ENCODE assay signal across 1 cellular context in genomic region chr3:33658971-33659848, GRCh38.
TF ChIP-seq lines count a peak whose summit lies in the region.

No MANE protein-coding gene starts in this region.

TF ChIP-seq in K562, 482 proteins besides CTCF, POLR2A, EP300 and RAD21 (continued from another document and continues in another):
- TF ChIP-seq, protein P1, sequence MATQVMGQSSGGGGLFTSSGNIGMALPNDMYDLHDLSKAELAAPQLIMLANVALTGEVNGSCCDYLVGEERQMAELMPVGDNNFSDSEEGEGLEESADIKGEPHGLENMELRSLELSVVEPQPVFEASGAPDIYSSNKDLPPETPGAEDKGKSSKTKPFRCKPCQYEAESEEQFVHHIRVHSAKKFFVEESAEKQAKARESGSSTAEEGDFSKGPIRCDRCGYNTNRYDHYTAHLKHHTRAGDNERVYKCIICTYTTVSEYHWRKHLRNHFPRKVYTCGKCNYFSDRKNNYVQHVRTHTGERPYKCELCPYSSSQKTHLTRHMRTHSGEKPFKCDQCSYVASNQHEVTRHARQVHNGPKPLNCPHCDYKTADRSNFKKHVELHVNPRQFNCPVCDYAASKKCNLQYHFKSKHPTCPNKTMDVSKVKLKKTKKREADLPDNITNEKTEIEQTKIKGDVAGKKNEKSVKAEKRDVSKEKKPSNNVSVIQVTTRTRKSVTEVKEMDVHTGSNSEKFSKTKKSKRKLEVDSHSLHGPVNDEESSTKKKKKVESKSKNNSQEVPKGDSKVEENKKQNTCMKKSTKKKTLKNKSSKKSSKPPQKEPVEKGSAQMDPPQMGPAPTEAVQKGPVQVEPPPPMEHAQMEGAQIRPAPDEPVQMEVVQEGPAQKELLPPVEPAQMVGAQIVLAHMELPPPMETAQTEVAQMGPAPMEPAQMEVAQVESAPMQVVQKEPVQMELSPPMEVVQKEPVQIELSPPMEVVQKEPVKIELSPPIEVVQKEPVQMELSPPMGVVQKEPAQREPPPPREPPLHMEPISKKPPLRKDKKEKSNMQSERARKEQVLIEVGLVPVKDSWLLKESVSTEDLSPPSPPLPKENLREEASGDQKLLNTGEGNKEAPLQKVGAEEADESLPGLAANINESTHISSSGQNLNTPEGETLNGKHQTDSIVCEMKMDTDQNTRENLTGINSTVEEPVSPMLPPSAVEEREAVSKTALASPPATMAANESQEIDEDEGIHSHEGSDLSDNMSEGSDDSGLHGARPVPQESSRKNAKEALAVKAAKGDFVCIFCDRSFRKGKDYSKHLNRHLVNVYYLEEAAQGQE (CRISPR knock-in tag; IDR thresholded peaks at IDR 0.05; ENCODE audit: low read depth) = 0 out of 2 replicates have a peak, but pooled peaks have one; percentile 52
- peak; percentile 6 to 64; a peak in 3 of 4 replicates for TF ChIP-seq FOXA3 (CRISPR knock-in tag; conservative IDR thresholded peaks at IDR 0.05 in 1 of 2, IDR thresholded peaks at IDR 0.05 in 1 of 2)
- TF ChIP-seq FOXK2 (conservative IDR thresholded peaks at IDR 0.05 in 1 of 2, IDR thresholded peaks at IDR 0.05 in 1 of 2; ENCODE audit: low read depth in 2 of 2) = peak; percentile 89 to 91
- peak; percentile 53; the same call in 1 of the 2 replicates for TF ChIP-seq SP1 (CRISPR knock-in tag; IDR thresholded peaks at IDR 0.05)
- no peak for TF ChIP-seq MIER1 (IDR thresholded peaks at IDR 0.05; ENCODE audit: low read depth)
- TF ChIP-seq SMAD4 (CRISPR knock-in tag; conservative IDR thresholded peaks at IDR 0.05) = 0 out of 2 replicates have a peak, but pooled peaks have one; percentile 49
- no peak for TF ChIP-seq SRSF3 (IDR thresholded peaks at IDR 0.05; ENCODE audit: insufficient read depth, low read length)
- peak; percentile 93 to 95 for TF ChIP-seq MNT (conservative IDR thresholded peaks at IDR 0.05)
- TF ChIP-seq RFX5 (IDR thresholded peaks at IDR 0.05; ENCODE audit: low read depth, low read length) = no peak
- peak; percentile 82; the same call in 1 of the 2 replicates for TF ChIP-seq NBN (IDR thresholded peaks at IDR 0.05; ENCODE audit: low read depth)
- no peak for TF ChIP-seq GTF2F1 (IDR thresholded peaks at IDR 0.05; ENCODE audit: low read depth, low read length)
- TF ChIP-seq PML (IDR thresholded peaks at IDR 0.05; ENCODE audit: low read length) = no peak
- 0 out of 2 replicates have a peak, but pooled peaks have one; percentile 27 for TF ChIP-seq PYGO2 (tag; IDR thresholded peaks at IDR 0.05)
- peak; percentile 25; the same call in 1 of the 2 replicates for TF ChIP-seq SOX6 (IDR thresholded peaks at IDR 0.05)
- TF ChIP-seq DACH1 (IDR thresholded peaks at IDR 0.05; ENCODE audit: partially characterized antibody) = peak; percentile 88
- TF ChIP-seq TFAP4 (CRISPR knock-in tag; IDR thresholded peaks at IDR 0.05; ENCODE audit: borderline replicate concordance) = peak; percentile 96
- no peak for TF ChIP-seq NUFIP1 (IDR thresholded peaks at IDR 0.05; ENCODE audit: partially characterized antibody)
- TF ChIP-seq KLF10 (CRISPR knock-in tag; IDR thresholded peaks at IDR 0.05) = no peak
- TF ChIP-seq TAL1 (IDR thresholded peaks at IDR 0.05) = peak; percentile 24; the same call in 1 of the 2 replicates
- TF ChIP-seq, protein P2, sequence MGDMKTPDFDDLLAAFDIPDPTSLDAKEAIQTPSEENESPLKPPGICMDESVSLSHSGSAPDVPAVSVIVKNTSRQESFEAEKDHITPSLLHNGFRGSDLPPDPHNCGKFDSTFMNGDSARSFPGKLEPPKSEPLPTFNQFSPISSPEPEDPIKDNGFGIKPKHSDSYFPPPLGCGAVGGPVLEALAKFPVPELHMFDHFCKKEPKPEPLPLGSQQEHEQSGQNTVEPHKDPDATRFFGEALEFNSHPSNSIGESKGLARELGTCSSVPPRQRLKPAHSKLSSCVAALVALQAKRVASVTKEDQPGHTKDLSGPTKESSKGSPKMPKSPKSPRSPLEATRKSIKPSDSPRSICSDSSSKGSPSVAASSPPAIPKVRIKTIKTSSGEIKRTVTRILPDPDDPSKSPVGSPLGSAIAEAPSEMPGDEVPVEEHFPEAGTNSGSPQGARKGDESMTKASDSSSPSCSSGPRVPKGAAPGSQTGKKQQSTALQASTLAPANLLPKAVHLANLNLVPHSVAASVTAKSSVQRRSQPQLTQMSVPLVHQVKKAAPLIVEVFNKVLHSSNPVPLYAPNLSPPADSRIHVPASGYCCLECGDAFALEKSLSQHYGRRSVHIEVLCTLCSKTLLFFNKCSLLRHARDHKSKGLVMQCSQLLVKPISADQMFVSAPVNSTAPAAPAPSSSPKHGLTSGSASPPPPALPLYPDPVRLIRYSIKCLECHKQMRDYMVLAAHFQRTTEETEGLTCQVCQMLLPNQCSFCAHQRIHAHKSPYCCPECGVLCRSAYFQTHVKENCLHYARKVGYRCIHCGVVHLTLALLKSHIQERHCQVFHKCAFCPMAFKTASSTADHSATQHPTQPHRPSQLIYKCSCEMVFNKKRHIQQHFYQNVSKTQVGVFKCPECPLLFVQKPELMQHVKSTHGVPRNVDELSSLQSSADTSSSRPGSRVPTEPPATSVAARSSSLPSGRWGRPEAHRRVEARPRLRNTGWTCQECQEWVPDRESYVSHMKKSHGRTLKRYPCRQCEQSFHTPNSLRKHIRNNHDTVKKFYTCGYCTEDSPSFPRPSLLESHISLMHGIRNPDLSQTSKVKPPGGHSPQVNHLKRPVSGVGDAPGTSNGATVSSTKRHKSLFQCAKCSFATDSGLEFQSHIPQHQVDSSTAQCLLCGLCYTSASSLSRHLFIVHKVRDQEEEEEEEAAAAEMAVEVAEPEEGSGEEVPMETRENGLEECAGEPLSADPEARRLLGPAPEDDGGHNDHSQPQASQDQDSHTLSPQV (IDR thresholded peaks at IDR 0.05) = no peak
- TF ChIP-seq SP2 (IDR thresholded peaks at IDR 0.05; ENCODE audit: extremely low read depth, low read depth, low read length, poor library complexity, severe bottlenecking) = no peak
- no peak for TF ChIP-seq TCF7 (IDR thresholded peaks at IDR 0.05; ENCODE audit: borderline replicate concordance)
- TF ChIP-seq E4F1 (CRISPR knock-in tag; IDR thresholded peaks at IDR 0.05; ENCODE audit: borderline replicate concordance) = peak; percentile 83
- TF ChIP-seq ZNF785 (CRISPR knock-in tag; IDR thresholded peaks at IDR 0.05) = no peak
- no peak for TF ChIP-seq NR4A1 (CRISPR knock-in tag; IDR thresholded peaks at IDR 0.05)
- TF ChIP-seq NR4A1 (tag; IDR thresholded peaks at IDR 0.05) = 0 out of 2 replicates have a peak, but pooled peaks have one; percentile 32
- peak; percentile 76 for TF ChIP-seq SMARCA4 (IDR thresholded peaks at IDR 0.05)
- 0 out of 2 replicates have a peak, but pooled peaks have one; percentile 20 for TF ChIP-seq NR2C1 (IDR thresholded peaks at IDR 0.05)
- no peak for TF ChIP-seq NR2C1 (tag; IDR thresholded peaks at IDR 0.05)
- TF ChIP-seq ZNF398 (CRISPR knock-in tag; IDR thresholded peaks at IDR 0.05) = no peak
- no peak for TF ChIP-seq DDX20 (tag; IDR thresholded peaks at IDR 0.05; ENCODE audit: low read depth)
- peak; percentile 35 for TF ChIP-seq HMGN3 (IDR thresholded peaks at IDR 0.05; ENCODE audit: borderline replicate concordance, extremely low read depth, insufficient read length, low read depth, low read length)
- TF ChIP-seq GABPB2 (CRISPR knock-in tag; conservative IDR thresholded peaks at IDR 0.05) = no peak
- peak in 1 of 2 experiments; percentile 48; a peak in 1 of 4 replicates for TF ChIP-seq TRIM24 (IDR thresholded peaks at IDR 0.05)
- TF ChIP-seq TFE3 (CRISPR knock-in tag; IDR thresholded peaks at IDR 0.05) = peak; percentile 85
- TF ChIP-seq GABPA (tag; conservative IDR thresholded peaks at IDR 0.05; ENCODE audit: low read depth) = 0 out of 2 replicates have a peak, but pooled peaks have one; percentile 18
- 0 out of 2 replicates have a peak, but pooled peaks have one; percentile 9 for TF ChIP-seq ZNF644 (tag; IDR thresholded peaks at IDR 0.05; ENCODE audit: low read depth)
- TF ChIP-seq STAT5B (CRISPR knock-in tag; IDR thresholded peaks at IDR 0.05) = no peak
- TF ChIP-seq HMG20A (CRISPR knock-in tag; conservative IDR thresholded peaks at IDR 0.05) = no peak
- TF ChIP-seq TCF7L2 (IDR thresholded peaks at IDR 0.05; ENCODE audit: low read depth, low read length) = no peak
- TF ChIP-seq, protein P3, sequence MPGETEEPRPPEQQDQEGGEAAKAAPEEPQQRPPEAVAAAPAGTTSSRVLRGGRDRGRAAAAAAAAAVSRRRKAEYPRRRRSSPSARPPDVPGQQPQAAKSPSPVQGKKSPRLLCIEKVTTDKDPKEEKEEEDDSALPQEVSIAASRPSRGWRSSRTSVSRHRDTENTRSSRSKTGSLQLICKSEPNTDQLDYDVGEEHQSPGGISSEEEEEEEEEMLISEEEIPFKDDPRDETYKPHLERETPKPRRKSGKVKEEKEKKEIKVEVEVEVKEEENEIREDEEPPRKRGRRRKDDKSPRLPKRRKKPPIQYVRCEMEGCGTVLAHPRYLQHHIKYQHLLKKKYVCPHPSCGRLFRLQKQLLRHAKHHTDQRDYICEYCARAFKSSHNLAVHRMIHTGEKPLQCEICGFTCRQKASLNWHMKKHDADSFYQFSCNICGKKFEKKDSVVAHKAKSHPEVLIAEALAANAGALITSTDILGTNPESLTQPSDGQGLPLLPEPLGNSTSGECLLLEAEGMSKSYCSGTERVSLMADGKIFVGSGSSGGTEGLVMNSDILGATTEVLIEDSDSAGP (CRISPR knock-in tag; IDR thresholded peaks at IDR 0.05) = no peak
- no peak for TF ChIP-seq HIVEP1 (CRISPR knock-in tag; IDR thresholded peaks at IDR 0.05)
- no peak for TF ChIP-seq ZNF79 (CRISPR knock-in tag; IDR thresholded peaks at IDR 0.05; ENCODE audit: low read depth)
- TF ChIP-seq ZNF124 (CRISPR knock-in tag; IDR thresholded peaks at IDR 0.05) = no peak
- TF ChIP-seq ELF4 (CRISPR knock-in tag; IDR thresholded peaks at IDR 0.05) = no peak
- peak; percentile 89 for TF ChIP-seq TOE1 (IDR thresholded peaks at IDR 0.05; ENCODE audit: borderline replicate concordance)
- TF ChIP-seq TOE1 (CRISPR knock-in tag; IDR thresholded peaks at IDR 0.05; ENCODE audit: borderline replicate concordance, low read depth) = no peak
- TF ChIP-seq ETS2 (tag; IDR thresholded peaks at IDR 0.05; ENCODE audit: borderline replicate concordance, poor library complexity, severe bottlenecking) = no peak
- TF ChIP-seq SIX5 (IDR thresholded peaks at IDR 0.05; ENCODE audit: borderline replicate concordance in 1 of 2, insufficient read depth in 1 of 2, low read depth in 1 of 2, low read length in 2 of 2) = no peak
- no peak for TF ChIP-seq KAT8 (IDR thresholded peaks at IDR 0.05; ENCODE audit: low read depth)
- 0 out of 2 replicates have a peak, but pooled peaks have one; percentile 81 for TF ChIP-seq HDAC6 (IDR thresholded peaks at IDR 0.05; ENCODE audit: low read depth, low read length)
